16 cellular contexts compared by ENCODE assay signal in genomic region chr17:81129289-81129688, GRCh38. TPM values are rescaled to one million over a fixed set of nuclear protein-coding genes. Genes with fewer than 3 reads are reported as not detected.
A peak's percentile ranks its signal among the peaks of the same experiment; 100 is the strongest.
DNase-seq lines count a peak whose midpoint lies in the region; ATAC-seq lines count a peak whose summit lies in the region.
"Had no signal": no experiment of that assay in that cellular context is flagged by ENCODE, and none has a peak within 500 bp of the region (broad histone marks: within the 10 kb centered on the region; RNA-seq: fewer than 3 reads in every experiment).

No MANE protein-coding gene starts in this region.

- H3K36me3 Mint-ChIP-seq in activated naive CD8-positive, alpha-beta T cell treated with anti-CD3 and anti-CD28 coated beads, Interleukin-2, amount 50 U/mL, for 24 hours (ENCODE audit: low read depth) = no peaks in the 10 kb centered on the region
- no peaks in the 10 kb centered on the region for H3K36me3 Mint-ChIP-seq in activated naive CD8-positive, alpha-beta T cell treated with anti-CD3 and anti-CD28 coated beads for 36 hours
- H3K36me3 Mint-ChIP-seq: activated naive CD8-positive, alpha-beta T cell treated with anti-CD3 and anti-CD28 coated beads, Interleukin-2, amount 10 ng/mL, durations not matched to agents 7 days and 5 days had no signal

- DNase-seq in activated naive CD8-positive, alpha-beta T cell treated with anti-CD3 and anti-CD28 coated beads, Interleukin-2, amount 50 U/mL, for 24 hours = no peak
- DNase-seq in activated naive CD8-positive, alpha-beta T cell treated with anti-CD3 and anti-CD28 coated beads for 36 hours = no peak
- DNase-seq in iPS-NIHi11 (ENCODE audit: low spot score) = peak; percentile 66
- no peak for DNase-seq in NCI-H345 treated with DMSO at 0.1 percent for 48 hours (lab: John Stamatoyannopoulos, UW; ENCODE audit: unreplicated experiment)
- DNase-seq in activated gamma-delta T cell (lab: John Stamatoyannopoulos, UW) = no peak
- DNase-seq in NCI-H1930 (lab: John Stamatoyannopoulos, UW) = no peak
- DNase-seq: activated naive CD8-positive, alpha-beta T cell treated with anti-CD3 and anti-CD28 coated beads, Interleukin-2, amount 10 ng/mL, durations not matched to agents 7 days and 5 days; activated T-cell treated with anti-CD3 and anti-CD28 coated beads, Interleukin-2, amount 50 U/mL, for 4 hours; NCI-H146; NCI-H226; NK-92 treated with Interleukin-12 subunit alpha and Interleukin-12 subunit beta, amount 100 ng/mL, for 24 hours; SJCRH30 had no signal

- H3K9me3 Mint-ChIP-seq in activated naive CD8-positive, alpha-beta T cell treated with anti-CD3 and anti-CD28 coated beads, Interleukin-2, amount 50 U/mL, for 24 hours = no peaks in the 10 kb centered on the region
- no peaks in the 10 kb centered on the region for H3K9me3 Mint-ChIP-seq in activated naive CD8-positive, alpha-beta T cell treated with anti-CD3 and anti-CD28 coated beads for 36 hours
- H3K9me3 Mint-ChIP-seq: activated naive CD8-positive, alpha-beta T cell treated with anti-CD3 and anti-CD28 coated beads, Interleukin-2, amount 10 ng/mL, durations not matched to agents 7 days and 5 days; activated T-cell treated with anti-CD3 and anti-CD28 coated beads, Interleukin-2, amount 50 U/mL, for 4 hours had no signal

- no peaks in the 10 kb centered on the region for H3K4me1 Mint-ChIP-seq in activated naive CD8-positive, alpha-beta T cell treated with anti-CD3 and anti-CD28 coated beads, Interleukin-2, amount 50 U/mL, for 24 hours
- H3K4me1 Mint-ChIP-seq in activated naive CD8-positive, alpha-beta T cell treated with anti-CD3 and anti-CD28 coated beads for 36 hours = no peaks in the 10 kb centered on the region
- H3K4me1 Mint-ChIP-seq: activated naive CD8-positive, alpha-beta T cell treated with anti-CD3 and anti-CD28 coated beads, Interleukin-2, amount 10 ng/mL, durations not matched to agents 7 days and 5 days had no signal

- H3K27me3 Mint-ChIP-seq in activated naive CD8-positive, alpha-beta T cell treated with anti-CD3 and anti-CD28 coated beads, Interleukin-2, amount 50 U/mL, for 24 hours = no peaks in the 10 kb centered on the region
- no peaks in the 10 kb centered on the region for H3K27me3 Mint-ChIP-seq in activated naive CD8-positive, alpha-beta T cell treated with anti-CD3 and anti-CD28 coated beads for 36 hours
- H3K27me3 Mint-ChIP-seq: activated naive CD8-positive, alpha-beta T cell treated with anti-CD3 and anti-CD28 coated beads, Interleukin-2, amount 10 ng/mL, durations not matched to agents 7 days and 5 days had no signal

- H3K27ac ChIP-seq in angular gyrus (ENCODE audit: low read depth, low read length) = peak overlapping the region; percentile 100
- H3K27ac ChIP-seq: SJCRH30, thoracic aorta had no signal

- no peak overlapping the region for H3K4me3 Mint-ChIP-seq in activated naive CD8-positive, alpha-beta T cell treated with anti-CD3 and anti-CD28 coated beads, Interleukin-2, amount 50 U/mL, for 24 hours
- no peak overlapping the region for H3K4me3 Mint-ChIP-seq in activated naive CD8-positive, alpha-beta T cell treated with anti-CD3 and anti-CD28 coated beads for 36 hours
- H3K4me3 Mint-ChIP-seq: activated naive CD8-positive, alpha-beta T cell treated with anti-CD3 and anti-CD28 coated beads, Interleukin-2, amount 10 ng/mL, durations not matched to agents 7 days and 5 days; activated T-cell treated with anti-CD3 and anti-CD28 coated beads, Interleukin-2, amount 50 U/mL, for 4 hours had no signal

- H3K27ac Mint-ChIP-seq in activated naive CD8-positive, alpha-beta T cell treated with anti-CD3 and anti-CD28 coated beads, Interleukin-2, amount 50 U/mL, for 24 hours = no peak overlapping the region
- no peak overlapping the region for H3K27ac Mint-ChIP-seq in activated naive CD8-positive, alpha-beta T cell treated with anti-CD3 and anti-CD28 coated beads for 36 hours
- H3K27ac Mint-ChIP-seq: activated naive CD8-positive, alpha-beta T cell treated with anti-CD3 and anti-CD28 coated beads, Interleukin-2, amount 10 ng/mL, durations not matched to agents 7 days and 5 days had no signal

- ATAC-seq in activated naive CD8-positive, alpha-beta T cell treated with anti-CD3 and anti-CD28 coated beads, Interleukin-2, amount 50 U/mL, for 24 hours = peak; percentile 6
- no peak for ATAC-seq in HG02588 (IDR thresholded peaks at IDR 0.05; ENCODE audit: unreplicated experiment)
- ATAC-seq: activated T-cell treated with anti-CD3 and anti-CD28 coated beads, Interleukin-2, amount 50 U/mL, for 4 hours had no signal

RNA-seq across cellular contexts. Expression of gene PVALEF, which starts 36.0 kb away (rescaled TPM):
- total RNA-seq in activated naive CD8-positive, alpha-beta T cell treated with anti-CD3 and anti-CD28 coated beads for 36 hours = not detected
- total RNA-seq: activated naive CD8-positive, alpha-beta T cell treated with anti-CD3 and anti-CD28 coated beads, Interleukin-2, amount 10 ng/mL, durations not matched to agents 7 days and 5 days; activated T-cell treated with anti-CD3 and anti-CD28 coated beads, Interleukin-2, amount 50 U/mL, for 4 hours; endothelial cell of umbilical vein; thoracic aorta had no signal

RNA-seq across cellular contexts. Expression of gene AATK, which starts 36.7 kb away (rescaled TPM):
- under 1 TPM; 0.21 to 0.26 TPM for total RNA-seq in activated naive CD8-positive, alpha-beta T cell treated with anti-CD3 and anti-CD28 coated beads for 36 hours
